19 cellular contexts compared by ENCODE assay signal in the genomic region with DNA sequence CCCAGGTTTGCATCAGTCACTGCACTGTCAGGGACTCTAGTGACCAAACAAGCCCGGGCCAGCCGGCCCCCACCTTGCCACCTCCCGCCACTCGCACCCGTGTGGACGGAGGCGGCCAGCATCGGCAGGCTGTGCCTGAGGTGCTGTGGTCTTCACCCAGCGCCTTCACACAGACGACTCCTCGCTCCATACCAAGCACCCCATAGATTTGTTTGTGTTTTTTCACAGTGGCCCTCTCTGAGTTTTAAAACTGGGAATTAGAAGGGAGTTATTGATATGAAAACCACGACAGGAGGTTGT.
"Had no signal": no experiment of that assay in that cellular context is flagged by ENCODE, and none has a peak within 500 bp of the region (broad histone marks: within the 10 kb centered on the region; RNA-seq: fewer than 3 reads in every experiment).

No MANE protein-coding gene starts in this region.

- H3K4me3 ChIP-seq: dorsolateral prefrontal cortex, lower lobe of right lung, prostate gland, right atrium auricular region, vagina had no signal

- H3K36me3 Mint-ChIP-seq: immature natural killer cell; natural killer cell; stimulated activated memory B cell treated with anti-CD40 and anti-IgM and Interleukin-4, amounts not matched to agents 10 μg/mL and 1 μg/mL and 100 μg/mL, for 72 hours had no signal

- ATAC-seq: left ventricle myocardium superior; natural killer cell; stimulated activated memory B cell treated with anti-CD40 and anti-IgM and Interleukin-4, amounts not matched to agents 10 μg/mL and 1 μg/mL and 100 μg/mL, for 72 hours had no signal

- H3K27ac Mint-ChIP-seq: immature natural killer cell; natural killer cell; stimulated activated naive CD8-positive, alpha-beta T cell treated with anti-CD3 and anti-CD28 coated beads, Interleukin-15, Interleukin-2, amounts not matched to agents 100 ng/mL and 50 ng/mL, for 24 hours had no signal

- H2AFZ ChIP-seq: parathyroid adenoma had no signal

- H3K9me3 ChIP-seq: lower lobe of right lung, prostate gland, right atrium auricular region, sigmoid colon, thoracic aorta, transverse colon, vagina had no signal

- H3K9ac ChIP-seq: parathyroid adenoma had no signal

- H3K9me3 Mint-ChIP-seq: natural killer cell; neural crest cell; stimulated activated memory B cell treated with anti-CD40 and anti-IgM and Interleukin-4, amounts not matched to agents 10 μg/mL and 1 μg/mL and 100 μg/mL, for 72 hours; stimulated activated naive CD8-positive, alpha-beta T cell treated with anti-CD3 and anti-CD28 coated beads, Interleukin-15, Interleukin-2, amounts not matched to agents 100 ng/mL and 50 ng/mL, for 24 hours had no signal

- H3K36me3 ChIP-seq: lower lobe of right lung, prostate gland, right atrium auricular region, sigmoid colon, thoracic aorta, transverse colon, vagina had no signal

- H3K4me1 ChIP-seq: lower lobe of right lung, parathyroid adenoma, prostate gland had no signal

- H3K4me3 Mint-ChIP-seq: neural crest cell had no signal

- DNase-seq: dorsolateral prefrontal cortex; effector CD4-positive, alpha-beta T cell; hypothalamus; immature natural killer cell; left ventricle myocardium superior; lower lobe of right lung; natural killer cell; sigmoid colon; stimulated activated CD4-positive, alpha-beta T cell treated with anti-CD3 and anti-CD28 coated beads, Interleukin-2, amount 100 ng/mL, for 24 hours; stimulated activated CD4-positive, alpha-beta T cell treated with anti-CD3 and anti-CD28 coated beads, Interleukin-4, amount 100 ng/mL, for 24 hours had no signal

- H3K27me3 ChIP-seq: dorsolateral prefrontal cortex, right atrium auricular region, sigmoid colon, transverse colon, vagina had no signal

- H3K27ac ChIP-seq: dorsolateral prefrontal cortex, lower lobe of right lung, parathyroid adenoma, prostate gland, right atrium auricular region, sigmoid colon, thoracic aorta, transverse colon, vagina had no signal
